In the genomic region with DNA sequence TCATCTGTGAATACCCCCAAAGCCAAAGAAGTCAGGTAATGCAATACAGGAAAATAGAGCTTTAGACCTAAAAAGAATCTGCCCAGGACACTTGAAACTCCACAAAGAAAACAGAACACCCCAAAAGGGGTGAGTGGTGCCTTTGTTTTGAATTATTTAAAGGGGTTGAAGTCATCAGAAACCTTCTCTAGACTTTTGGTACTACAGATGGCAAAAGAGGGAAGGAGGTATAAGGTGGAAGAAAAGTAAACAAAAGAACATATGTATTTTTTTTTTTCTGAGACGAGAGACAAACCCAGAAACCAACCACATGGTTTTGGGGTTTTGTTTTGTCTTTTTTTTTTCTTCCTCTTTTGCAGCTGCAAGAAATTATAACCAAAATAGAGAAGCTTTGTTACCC, we compare ENCODE assay signal across 22 cellular contexts.
"Had no signal": no experiment of that assay in that cellular context is flagged by ENCODE, and none has a peak within 500 bp of the region (broad histone marks: within the 10 kb centered on the region; RNA-seq: fewer than 3 reads in every experiment).

No MANE protein-coding gene starts in this region.

- H3K4me1 ChIP-seq: esophagus squamous epithelium, heart right ventricle, prostate gland, right atrium auricular region, upper lobe of right lung had no signal

- DNase-seq: activated CD4-positive, alpha-beta T cell treated with anti-CD3 and anti-CD28 coated beads, Interleukin-2, amount 10 ng/mL, durations not matched to agents 24 days and 14 days; activated CD8-positive, alpha-beta T cell treated with anti-CD3 and anti-CD28 coated beads for 36 hours; activated naive CD4-positive, alpha-beta T cell treated with Interleukin-2 at 50 U/mL for 16 hours; activated naive CD8-positive, alpha-beta T cell treated with anti-CD3 and anti-CD28 coated beads, Interleukin-2, amount 10 ng/mL, durations not matched to agents 7 days and 5 days; activated T-cell treated with anti-CD3 and anti-CD28 coated beads, Interleukin-2, amount 50 U/mL, for 1 hour; amygdala; dermis blood vessel endothelial cell; effector memory CD4-positive, alpha-beta T cell; esophagus squamous epithelium; heart right ventricle; midbrain; occipital lobe; stimulated activated CD4-positive, alpha-beta T cell treated with anti-CD3 and anti-CD28 coated beads, Interleukin-12 subunit alpha, Interleukin-12 subunit beta, amount 100 ng/mL, for 4 hours; stimulated activated CD4-positive, alpha-beta T cell treated with anti-CD3 and anti-CD28 coated beads, Interleukin-1b, Interleukin-23, amount 100 ng/mL, for 48 hours; stimulated activated CD8-positive, alpha-beta memory T cell treated with anti-CD3 and anti-CD28 coated beads, Interleukin-4, amount 100 ng/mL, for 48 hours; stimulated activated naive CD4-positive, alpha-beta T cell; upper lobe of right lung had no signal

- H3K9me3 Mint-ChIP-seq: activated CD4-positive, alpha-beta T cell treated with anti-CD3 and anti-CD28 coated beads, Interleukin-2, amount 10 ng/mL, durations not matched to agents 24 days and 14 days; activated naive CD8-positive, alpha-beta T cell treated with anti-CD3 and anti-CD28 coated beads, Interleukin-2, amount 10 ng/mL, durations not matched to agents 7 days and 5 days had no signal

- H3K27ac Mint-ChIP-seq: activated CD4-positive, alpha-beta T cell treated with anti-CD3 and anti-CD28 coated beads, Interleukin-2, amount 10 ng/mL, durations not matched to agents 24 days and 14 days; activated CD8-positive, alpha-beta T cell treated with anti-CD3 and anti-CD28 coated beads for 36 hours; activated naive CD8-positive, alpha-beta T cell treated with anti-CD3 and anti-CD28 coated beads, Interleukin-2, amount 10 ng/mL, durations not matched to agents 7 days and 5 days; activated T-helper 17 cell treated with anti-CD3 and anti-CD28 coated beads, Interleukin-2, amount 50 U/mL, for 72 hours; nephron had no signal

- H3K27me3 Mint-ChIP-seq: activated CD4-positive, alpha-beta T cell treated with anti-CD3 and anti-CD28 coated beads, Interleukin-2, amount 10 ng/mL, durations not matched to agents 24 days and 14 days; activated CD8-positive, alpha-beta T cell treated with anti-CD3 and anti-CD28 coated beads for 36 hours; activated naive CD8-positive, alpha-beta T cell treated with anti-CD3 and anti-CD28 coated beads, Interleukin-2, amount 10 ng/mL, durations not matched to agents 7 days and 5 days; activated T-helper 17 cell treated with anti-CD3 and anti-CD28 coated beads, Interleukin-2, amount 50 U/mL, for 72 hours had no signal

- H3K4me3 ChIP-seq: cardiac muscle cell, esophagus squamous epithelium, heart right ventricle, prostate gland, right atrium auricular region, upper lobe of right lung had no signal

- H3K36me3 Mint-ChIP-seq: activated naive CD8-positive, alpha-beta T cell treated with anti-CD3 and anti-CD28 coated beads, Interleukin-2, amount 10 ng/mL, durations not matched to agents 7 days and 5 days had no signal

- H3K4me1 Mint-ChIP-seq: activated CD4-positive, alpha-beta T cell treated with anti-CD3 and anti-CD28 coated beads, Interleukin-2, amount 10 ng/mL, durations not matched to agents 24 days and 14 days; activated naive CD8-positive, alpha-beta T cell treated with anti-CD3 and anti-CD28 coated beads, Interleukin-2, amount 10 ng/mL, durations not matched to agents 7 days and 5 days; activated T-helper 17 cell treated with anti-CD3 and anti-CD28 coated beads, Interleukin-2, amount 50 U/mL, for 72 hours; nephron had no signal

- H3K4me3 Mint-ChIP-seq: activated CD4-positive, alpha-beta T cell treated with anti-CD3 and anti-CD28 coated beads, Interleukin-2, amount 10 ng/mL, durations not matched to agents 24 days and 14 days; activated CD8-positive, alpha-beta T cell treated with anti-CD3 and anti-CD28 coated beads for 36 hours; activated naive CD8-positive, alpha-beta T cell treated with anti-CD3 and anti-CD28 coated beads, Interleukin-2, amount 10 ng/mL, durations not matched to agents 7 days and 5 days; activated T-helper 17 cell treated with anti-CD3 and anti-CD28 coated beads, Interleukin-2, amount 50 U/mL, for 72 hours; nephron had no signal

- H3K27ac ChIP-seq: cardiac muscle cell, esophagus squamous epithelium, heart right ventricle, prostate gland, right atrium auricular region, upper lobe of right lung had no signal

- H3K27me3 ChIP-seq: cardiac muscle cell, esophagus squamous epithelium, heart right ventricle, right atrium auricular region, upper lobe of right lung had no signal

- H3K36me3 ChIP-seq: cardiac muscle cell, esophagus squamous epithelium, heart right ventricle, prostate gland, right atrium auricular region, upper lobe of right lung had no signal

- H3K9me3 ChIP-seq: esophagus squamous epithelium, prostate gland, right atrium auricular region, upper lobe of right lung had no signal
